Comparison of ENCODE assay signal across 8 cellular contexts in genomic region chrX:41085883-41086626, GRCh38. TPM values are rescaled to one million over a fixed set of nuclear protein-coding genes. Genes with fewer than 3 reads are reported as not detected.
A peak's percentile ranks its signal among the peaks of the same experiment; 100 is the strongest.
DNase-seq lines count a peak whose midpoint lies in the region; ATAC-seq, FAIRE-seq and TF ChIP-seq lines count a peak whose summit lies in the region.

No MANE protein-coding gene starts in this region.

- intact Hi-C loops in K562 (cut with micrococcal nuclease), result loop anchor here (5.0 kb wide), 2 partner anchors 59 to 74 kb away; no protein-coding TSS in a partner anchor

- in situ Hi-C loops in K562 (cut with MboI), result no loop called here

- H3K9ac ChIP-seq in K562 (ENCODE audit: insufficient read depth in 1 of 2, low read depth in 2 of 2, low read length in 2 of 2), result peak overlapping the region; percentile 91 to 99

- no peaks in the 10 kb centered on the region for H3K9me3 ChIP-seq in K562 (replicated peaks; ENCODE audit: control insufficient read depth, insufficient read depth, low read depth, low read length)

- H3K9me1 ChIP-seq in K562 (ENCODE audit: control insufficient read depth, insufficient read depth, low read length), result no peaks in the 10 kb centered on the region

- peak overlapping the region; percentile 85 for H3K4me2 ChIP-seq in K562 (ENCODE audit: insufficient read depth, low read length)

- no peak for TF ChIP-seq EP300 in K562 (IDR thresholded peaks at IDR 0.05; ENCODE audit: low read length)

- peaks cover 57% of the 10 kb centered on the region for H3K79me2 ChIP-seq in K562 (ENCODE audit: control insufficient read depth, insufficient read depth, low read length)

- H3K27me3 ChIP-seq in K562 (ENCODE audit: control insufficient read depth in 2 of 2, insufficient read depth in 2 of 2, low read length in 2 of 2), result no peaks in the 10 kb centered on the region

- TF ChIP-seq CTCF in AG04449 (IDR thresholded peaks at IDR 0.05; ENCODE audit: insufficient read depth, low read length, missing control alignments) (no peak), K562 (IDR thresholded peaks at IDR 0.05 in 2 of 3, conservative IDR thresholded peaks at IDR 0.05 in 1 of 3; ENCODE audit: insufficient read depth in 2 of 3, low read depth in 1 of 3, low read length in 3 of 3) (no peak)

- TF ChIP-seq POLR2A in K562 (conservative IDR thresholded peaks at IDR 0.05), result no peak; the same call in 1 of the 2 replicates

- DNase-seq in AG04449 (ENCODE audit: low read depth, low spot score) (no peak), HT-29 (ENCODE audit: low spot score) (peak; percentile 48), T-helper 2 cell (peak; percentile 7 to 64 (median 18)), K562 (ENCODE audit: extremely low read depth in 1 of 4, low spot score in 3 of 4) (peak in 2 of 4 experiments; percentile 35 to 51), skeletal muscle cell (ENCODE audit: low read depth) (no peak), MV-4-11 (lab: John Stamatoyannopoulos, UW) (no peak)

- CTCF ChIA-PET in AG04449 (lab: Yijun Ruan, JAX), result interaction anchor here (0.6 to 0.7 kb wide), 2 partner anchors 10 to 434 kb away, joined by 3 read pairs; no protein-coding TSS in a partner anchor
- CTCF ChIA-PET in K562 (lab: Yijun Ruan, JAX; ENCODE audit: low intra/inter-chr PET ratio), result no interaction called here

- H3K4me3 ChIP-seq in AG04449 (ENCODE audit: low read depth, low read length), result peak overlapping the region; percentile 77
- peak overlapping the region; percentile 90 for H3K4me3 ChIP-seq in K562
- peak overlapping the region; percentile 81 for H3K4me3 ChIP-seq in iPS-11a (ENCODE audit: low read depth, low read length)
- peak overlapping the region; percentile 76 for H3K4me3 ChIP-seq in skeletal muscle cell (ENCODE audit: low read depth, low read length)

- peaks cover 21% of the 10 kb centered on the region for H3K36me3 ChIP-seq in K562 (ENCODE audit: control insufficient read depth, insufficient read depth, low read length)

- TF ChIP-seq RAD21 in K562 (CRISPR knock-in tag; conservative IDR thresholded peaks at IDR 0.05 in 1 of 2, IDR thresholded peaks at IDR 0.05 in 1 of 2), result no peak

- WGBS in K562 (ENCODE audit: insufficient coverage, low coverage, missing lambda C conversion rate), result 0% methylated on average over 11 of the region's 71 CpGs

- POLR2A ChIA-PET in AG04449 (lab: Yijun Ruan, JAX) (interaction anchor here (0.9 kb wide), 1 partner anchor 166 kb away, joined by 4 read pairs; no protein-coding TSS in a partner anchor), K562 (lab: Yijun Ruan, JAX) (interaction anchor here (0.6 to 1.9 kb wide), 8 partner anchors 9 to 213 kb away, joined by 3 to 7 read pairs (median 3); no protein-coding TSS in a partner anchor)

- ATAC-seq in GM18508 (IDR thresholded peaks at IDR 0.05; ENCODE audit: insufficient read depth, unreplicated experiment) (peak; percentile 5), K562 (peak; percentile 56)

- FAIRE-seq in K562 (lab: Jason Lieb, UNC), result peak; percentile 86

- peak overlapping the region; percentile 100 for H3K27ac ChIP-seq in K562 (ENCODE audit: extremely low read depth, low read depth, low read length)

- peak overlapping the region; percentile 44; the same call in 1 of the 2 replicates for H2AFZ ChIP-seq in K562 (ENCODE audit: low read depth, low read length)

- peaks cover 11 to 16% of the 10 kb centered on the region in 2 experiments; a peak in 4 of 5 replicates for H3K4me1 ChIP-seq in K562 (replicated peaks in 1 of 2; ENCODE audit: control insufficient read depth in 2 of 2, insufficient read depth in 2 of 2, low read length in 2 of 2)

- no TSS peak for BruUV-seq in K562 (replicated peaks; lab: Mats Ljungman, UMichigan)

- H4K20me1 ChIP-seq in K562 (replicated peaks; ENCODE audit: control insufficient read depth, insufficient read depth, low read length), result peaks cover 30% of the 10 kb centered on the region

TF ChIP-seq in K562, 482 proteins besides CTCF, POLR2A, EP300 and RAD21 (continues in another document):
- no peak for TF ChIP-seq BCOR (IDR thresholded peaks at IDR 0.05)
- peak in 1 of 2 experiments; percentile 17; a peak in 1 of 4 replicates for TF ChIP-seq SIN3A (IDR thresholded peaks at IDR 0.05; ENCODE audit: borderline replicate concordance in 2 of 2, control insufficient read depth in 1 of 2, low read depth in 2 of 2, low read length in 2 of 2)
- no peak for TF ChIP-seq ZEB2 (IDR thresholded peaks at IDR 0.05)
- no peak for TF ChIP-seq L3MBTL2 (IDR thresholded peaks at IDR 0.05)
- TF ChIP-seq TBP (optimal IDR thresholded peaks at IDR 0.05; ENCODE audit: low read depth, low read length), result peak; percentile 19
- peak; percentile 29; the same call in 1 of the 2 replicates for TF ChIP-seq POLR2AphosphoS5 (IDR thresholded peaks at IDR 0.05; ENCODE audit: control insufficient read depth, insufficient read depth, low read depth, low read length)
- no peak for TF ChIP-seq SREBF1 (IDR thresholded peaks at IDR 0.05; ENCODE audit: borderline replicate concordance, low read depth, low read length)
- no peak for TF ChIP-seq HOXB6 (CRISPR knock-in tag; IDR thresholded peaks at IDR 0.05; ENCODE audit: borderline replicate concordance)
- peak; percentile 10; the same call in 1 of the 2 replicates for TF ChIP-seq ATF7 (IDR thresholded peaks at IDR 0.05)
- no peak for TF ChIP-seq SMARCA5 (IDR thresholded peaks at IDR 0.05)
- no peak for TF ChIP-seq JUNB (CRISPR knock-in tag; conservative IDR thresholded peaks at IDR 0.05)
- TF ChIP-seq HDAC3 (IDR thresholded peaks at IDR 0.05; ENCODE audit: borderline replicate concordance, partially characterized antibody), result no peak
- TF ChIP-seq FOXM1 (IDR thresholded peaks at IDR 0.05; ENCODE audit: low read depth), result no peak
- peak; percentile 33; the same call in 1 of the 2 replicates for TF ChIP-seq FOXM1 (CRISPR knock-in tag; IDR thresholded peaks at IDR 0.05; ENCODE audit: low read depth)
- peak in 1 of 2 experiments; percentile 44; a peak in 1 of 4 replicates for TF ChIP-seq MNT (conservative IDR thresholded peaks at IDR 0.05)
- TF ChIP-seq THRAP3 (IDR thresholded peaks at IDR 0.05; ENCODE audit: borderline replicate concordance), result no peak
- no peak for TF ChIP-seq SIX5 (IDR thresholded peaks at IDR 0.05; ENCODE audit: borderline replicate concordance in 1 of 2, insufficient read depth in 1 of 2, low read depth in 1 of 2, low read length in 2 of 2)
- TF ChIP-seq ZFP1 (CRISPR knock-in tag; IDR thresholded peaks at IDR 0.05), result no peak
- TF ChIP-seq PCBP1 (IDR thresholded peaks at IDR 0.05; ENCODE audit: low read depth, low read length, poor library complexity, severe bottlenecking), result peak; percentile 76
- peak; percentile 85 for TF ChIP-seq SMAD4 (CRISPR knock-in tag; conservative IDR thresholded peaks at IDR 0.05)
- TF ChIP-seq ZFX (CRISPR knock-in tag; IDR thresholded peaks at IDR 0.05), result peak; percentile 95

RNA-seq across cellular contexts. Expression of gene USP9X, which starts 0.8 kb away (rescaled TPM):
- 23.3 and 27.4 TPM in 2 replicates for total RNA-seq in HT-29 (2014; rRNA removed; shearing (Covaris generic))
- total RNA-seq in K562 (2011; cell fraction: chromatin; rRNA removed; ENCODE audit: low replicate concordance), result 138 and 396 TPM in 2 replicates
- 51.9 and 68.7 TPM in 2 replicates for total RNA-seq in K562 (2011; cell fraction: nucleolus; rRNA removed)
- total RNA-seq in K562 (2011; cell fraction: nucleoplasm; rRNA removed), result 103 and 125 TPM in 2 replicates
- total RNA-seq in K562 (2014; rRNA removed), result 29.0 and 29.5 TPM in 2 replicates
- 47.8 and 53.8 TPM in 2 replicates for total RNA-seq in K562 (2014; rRNA removed; fragmentation: Illumina TruSeq; extraction: Trizol)
- 31.9 and 33.1 TPM in 2 replicates for total RNA-seq in K562 (2015; rRNA removed; fragmentation: Illumina TruSeq; extraction: Trizol)
- 44.9 and 45.7 TPM in 2 replicates for total RNA-seq in K562 (2021)
- polyA plus RNA-seq in K562 (2011; rRNA removed), result 26.1 and 40.1 TPM in 2 replicates
- 11.5 and 16.7 TPM in 2 replicates for polyA plus RNA-seq in K562 (2011; cell fraction: cytosol; rRNA removed)
- polyA plus RNA-seq in K562 (2011; cell fraction: nucleus; rRNA removed), result 35.7 and 38.8 TPM in 2 replicates
- polyA plus RNA-seq in K562 (2012), result 21.9 and 23.8 TPM in 2 replicates
- 29.4 and 31.0 TPM in 2 replicates for polyA plus RNA-seq in K562 (2014; fragmentation: Illumina TruSeq; extraction: Trizol)
- 10 to 100 TPM; 10.9 to 15.2 TPM for polyA plus RNA-seq in K562 (2014; fragmentation: Nextera tagmentation; extraction: Ambion mirVana)
- polyA plus RNA-seq in K562 (2014; rRNA removed), result 19.0 and 21.4 TPM in 2 replicates
- 196 and 258 TPM in 2 replicates for polyA minus RNA-seq in K562 (2011; rRNA and poly(A)+ RNA removed)
- polyA minus RNA-seq in K562 (2011; cell fraction: cytosol; rRNA and poly(A)+ RNA removed), result 77.6 and 121 TPM in 2 replicates
- polyA minus RNA-seq in K562 (2011; cell fraction: nucleus; rRNA and poly(A)+ RNA removed), result 47.0 and 84.4 TPM in 2 replicates

Comparison
In these comparisons a context has a peak if more than half of its experiments do, and no peak if none do; other contexts are left out.
1. DNase-seq: peak in HT-29 (single experiment) and T-helper 2 cell (5 of 5); none in AG04449 (single experiment), skeletal muscle cell (single experiment) and MV-4-11 (single experiment).
2. Peak in every context shown above with its lines, with median percentiles within 50 percentile points of each other: H3K4me3 ChIP-seq.